ENCODE assay signal across 8 cellular contexts in genomic region chr19:4327252-4327876, GRCh38. TPM values are rescaled to one million over a fixed set of nuclear protein-coding genes. Genes with fewer than 3 reads are reported as not detected.
DNase-seq lines count a peak whose midpoint lies in the region; ATAC-seq, FAIRE-seq and TF ChIP-seq lines count a peak whose summit lies in the region.

No MANE protein-coding gene starts in this region.

- H3K4me3 Mint-ChIP-seq in osteocyte (ENCODE audit: unreplicated experiment), result peak overlapping the region; percentile 77

- ATAC-seq in HG02678 (IDR thresholded peaks at IDR 0.05; ENCODE audit: unreplicated experiment), result no peak
- no peak for ATAC-seq in GM19452 (IDR thresholded peaks at IDR 0.05; ENCODE audit: unreplicated experiment)

- peak overlapping the region; percentile 66 for H3K27ac Mint-ChIP-seq in osteocyte (ENCODE audit: unreplicated experiment)

- H3K27ac ChIP-seq in tibial artery, result peak overlapping the region in 1 of 2 donors; percentile 44

- FAIRE-seq in G401.6 (lab: Jason Lieb, UNC), result peak; percentile 73

- H3K36me3 Mint-ChIP-seq in osteocyte (ENCODE audit: unreplicated experiment), result no peaks in the 10 kb centered on the region

- H3K4me1 ChIP-seq in tibial artery, result peaks cover 0 to 26% (median 19%) of the 10 kb centered on the region in 4 donors

- TF ChIP-seq CTCF in fibroblast of villous mesenchyme (IDR thresholded peaks at IDR 0.05; ENCODE audit: insufficient read depth, low read depth, low read length) (no peak), osteocyte (IDR thresholded peaks at IDR 0.05) (no peak), tibial artery (IDR thresholded peaks at IDR 0.05) (no peak)

- H3K36me3 ChIP-seq in tibial artery, result peaks cover 0 to 12% (median 0%) of the 10 kb centered on the region in 3 donors

- peaks cover 8% of the 10 kb centered on the region for H3K27me3 Mint-ChIP-seq in osteocyte (ENCODE audit: unreplicated experiment)

- intact Hi-C loops in tibial artery (cut with DNase I; ENCODE audit: low total_unique reads), result no loop called here

- H3K4me1 Mint-ChIP-seq in osteocyte (ENCODE audit: unreplicated experiment), result peaks cover 20% of the 10 kb centered on the region

- DNase-seq in NCI-H345 treated with DMSO at 0.1 percent for 48 hours (lab: John Stamatoyannopoulos, UW; ENCODE audit: unreplicated experiment), result peak; percentile 73
- DNase-seq in activated T-cell treated with anti-CD3 and anti-CD28 coated beads, Interleukin-2, amount 50 U/mL, for 1 hour, result peak; percentile 74
- DNase-seq in fibroblast of villous mesenchyme (ENCODE audit: low read depth), result peak; percentile 54
- DNase-seq in osteocyte (ENCODE audit: extremely low spot score, unreplicated experiment), result peak; percentile 90
- DNase-seq in tibial artery, result peak; percentile 32 to 85

- no peaks in the 10 kb centered on the region for H3K9me3 Mint-ChIP-seq in osteocyte (ENCODE audit: unreplicated experiment)

- no peaks in the 10 kb centered on the region for H3K9me3 ChIP-seq in tibial artery

- H3K4me3 ChIP-seq in fibroblast of villous mesenchyme (ENCODE audit: low read depth, low read length) (peak overlapping the region; percentile 58), tibial artery (peak overlapping the region in 1 of 2 donors; percentile 45)

- peaks cover 0 to 50% of the 10 kb centered on the region in 2 donors for H3K27me3 ChIP-seq in tibial artery

RNA-seq across cellular contexts. Expression of gene STAP2, which starts 11.3 kb away (rescaled TPM):
- 9.9 and 10.6 TPM in 2 replicates for total RNA-seq in fibroblast of villous mesenchyme
- total RNA-seq in osteocyte, result 2.7 and 5.9 TPM in 2 replicates

RNA-seq across cellular contexts. Expression of gene MPND, which starts 16.0 kb away (rescaled TPM):
- total RNA-seq in fibroblast of villous mesenchyme (4.3 and 8.1 TPM in 2 replicates), osteocyte (14.2 and 20.0 TPM in 2 replicates)

RNA-seq across cellular contexts. Expression of gene FSD1, which starts 23.0 kb away (rescaled TPM):
- total RNA-seq in fibroblast of villous mesenchyme, result 8.6 and 9.3 TPM in 2 replicates
- 13.3 and 15.6 TPM in 2 replicates for total RNA-seq in osteocyte

RNA-seq across cellular contexts. Expression of gene TMIGD2, which starts 25.2 kb away (rescaled TPM):
- total RNA-seq in fibroblast of villous mesenchyme (not detected in 2 replicates), osteocyte (not detected in 2 replicates)

RNA-seq across cellular contexts. Expression of gene SHD, which starts 48.3 kb away (rescaled TPM):
- total RNA-seq in fibroblast of villous mesenchyme (not detected in 2 replicates), osteocyte (0.21 TPM in 1 of 2 replicates, not detected in the other)
